8 cellular contexts compared by ENCODE assay signal in genomic region chr6:43014434-43014909, GRCh38. TPM values are rescaled to one million over a fixed set of nuclear protein-coding genes. Genes with fewer than 3 reads are reported as not detected.
DNase-seq lines count a peak whose midpoint lies in the region; ATAC-seq, FAIRE-seq and TF ChIP-seq lines count a peak whose summit lies in the region.

No MANE protein-coding gene starts in this region.

- no peak for TF ChIP-seq EP300 in A549 (IDR thresholded peaks at IDR 0.05)

- no peak for TF ChIP-seq RAD21 in A549 (conservative IDR thresholded peaks at IDR 0.05 in 1 of 2, IDR thresholded peaks at IDR 0.05 in 1 of 2)

- H3K9ac ChIP-seq in subcutaneous abdominal adipose tissue (ENCODE audit: low read length in 5 of 5), result peak overlapping the region; percentile 68 to 81 (median 70)

- ATAC-seq in A549 (peak in 1 of 2 experiments; percentile 11; a peak in 3 of 6 replicates), HG03139 (IDR thresholded peaks at IDR 0.05; ENCODE audit: unreplicated experiment) (no peak)

- POLR2A ChIA-PET in A549 (lab: Yijun Ruan, JAX), result interaction anchor here (0.5 to 2.4 kb wide), 8 partner anchors 9 to 265 kb away, joined by 3 to 15 read pairs (median 4); partner anchors contain the start of genes CUL7, KLC4, MRPL2 and PPP2R5D

- peaks cover 13% of the 10 kb centered on the region; the same call in 1 of the 3 replicates for H3K4me1 ChIP-seq in A549
- peaks cover 16 to 45% (median 42%) of the 10 kb centered on the region in 5 donors for H3K4me1 ChIP-seq in subcutaneous abdominal adipose tissue (ENCODE audit: control insufficient read depth in 5 of 5, insufficient read depth in 5 of 5, low read length in 5 of 5)

- TF ChIP-seq CTCF in A549 (IDR thresholded peaks at IDR 0.05), result no peak

- H3K27ac ChIP-seq in A549 (peak overlapping the region; percentile 83 to 91), subcutaneous abdominal adipose tissue (ENCODE audit: low read depth, low read length) (peak overlapping the region; percentile 70)

- no peak for TF ChIP-seq POLR2A in A549 (IDR thresholded peaks at IDR 0.05; ENCODE audit: low read length)

- DNase-seq in A549 (ENCODE audit: low read depth in 1 of 2, low spot score in 1 of 2), result peak in 1 of 2 experiments; percentile 14
- DNase-seq in H7, result no peak
- DNase-seq in inferior parietal cortex (ENCODE audit: extremely low spot score), result peak; percentile 16
- no peak for DNase-seq in central memory CD4-positive, alpha-beta T cell
- DNase-seq in NCI-H1105 treated with DMSO at 0.1 percent for 48 hours (lab: John Stamatoyannopoulos, UW), result no peak

- H3K9me3 ChIP-seq in A549, result no peaks in the 10 kb centered on the region
- no peaks in the 10 kb centered on the region for H3K9me3 ChIP-seq in subcutaneous abdominal adipose tissue (ENCODE audit: control insufficient read depth in 5 of 5, low read length in 5 of 5)

- H3K36me3 ChIP-seq in H7 (replicated peaks; ENCODE audit: control insufficient read depth, insufficient read depth, low read length) (peaks cover 30% of the 10 kb centered on the region), subcutaneous abdominal adipose tissue (ENCODE audit: control insufficient read depth in 5 of 5, insufficient read depth in 5 of 5, low read length in 5 of 5) (peaks cover 6 to 54% (median 51%) of the 10 kb centered on the region in 5 donors)

- H3K36me3 Mint-ChIP-seq in activated naive CD8-positive, alpha-beta T cell, result peaks cover 4% of the 10 kb centered on the region

- H3K4me3 ChIP-seq in A549, result peak overlapping the region; percentile 92
- peak overlapping the region; percentile 79 for H3K4me3 ChIP-seq in H7 (ENCODE audit: insufficient read depth, low read depth, low read length)
- H3K4me3 ChIP-seq in subcutaneous abdominal adipose tissue (ENCODE audit: low read depth in 1 of 5, low read length in 5 of 5), result peak overlapping the region; percentile 78 to 98 (median 96)

- no peaks in the 10 kb centered on the region for H3K27me3 Mint-ChIP-seq in activated naive CD8-positive, alpha-beta T cell

- H3K4me1 Mint-ChIP-seq in activated naive CD8-positive, alpha-beta T cell (ENCODE audit: low read depth), result peaks cover 54% of the 10 kb centered on the region

- H3K27ac Mint-ChIP-seq in activated naive CD8-positive, alpha-beta T cell, result peak overlapping the region; percentile 89

- CTCF ChIA-PET in A549 (lab: Yijun Ruan, JAX), result interaction anchor here (0.8 kb wide), 1 partner anchor 80 kb away, joined by 3 read pairs; no protein-coding TSS in a partner anchor

- 3% methylated on average over 7 of the region's 7 CpGs for whole genome bisulfite sequencing in A549 (ENCODE audit: missing lambda C conversion rate)

- FAIRE-seq in A549 (lab: Jason Lieb, UNC), result no peak

- no peaks in the 10 kb centered on the region for H3K9me3 Mint-ChIP-seq in activated naive CD8-positive, alpha-beta T cell (ENCODE audit: low read depth)

- no peaks in the 10 kb centered on the region for H3K27me3 ChIP-seq in H7 (ENCODE audit: control insufficient read depth, insufficient read depth, low read length)
- no peaks in the 10 kb centered on the region for H3K27me3 ChIP-seq in subcutaneous abdominal adipose tissue (ENCODE audit: control insufficient read depth in 5 of 5, insufficient read depth in 4 of 5, low read length in 5 of 5)

- H3K4me3 Mint-ChIP-seq in activated naive CD8-positive, alpha-beta T cell, result peak overlapping the region; percentile 92

- peak overlapping the region; percentile 99 for H3K4me2 ChIP-seq in A549

TF ChIP-seq in A549, 52 proteins besides CTCF, POLR2A, EP300 and RAD21 (continues in another document):
- TF ChIP-seq, protein P1, sequence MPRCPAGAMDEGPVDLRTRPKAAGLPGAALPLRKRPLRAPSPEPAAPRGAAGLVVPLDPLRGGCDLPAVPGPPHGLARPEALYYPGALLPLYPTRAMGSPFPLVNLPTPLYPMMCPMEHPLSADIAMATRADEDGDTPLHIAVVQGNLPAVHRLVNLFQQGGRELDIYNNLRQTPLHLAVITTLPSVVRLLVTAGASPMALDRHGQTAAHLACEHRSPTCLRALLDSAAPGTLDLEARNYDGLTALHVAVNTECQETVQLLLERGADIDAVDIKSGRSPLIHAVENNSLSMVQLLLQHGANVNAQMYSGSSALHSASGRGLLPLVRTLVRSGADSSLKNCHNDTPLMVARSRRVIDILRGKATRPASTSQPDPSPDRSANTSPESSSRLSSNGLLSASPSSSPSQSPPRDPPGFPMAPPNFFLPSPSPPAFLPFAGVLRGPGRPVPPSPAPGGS (IDR thresholded peaks at IDR 0.05), result no peak
- no peak for TF ChIP-seq TFCP2L1 (CRISPR knock-in tag; IDR thresholded peaks at IDR 0.05)
- TF ChIP-seq CEBPB (IDR thresholded peaks at IDR 0.05), result no peak
- TF ChIP-seq HOXB5 (CRISPR knock-in tag; IDR thresholded peaks at IDR 0.05), result no peak
- no peak for TF ChIP-seq SREBF2 (IDR thresholded peaks at IDR 0.05)
- TF ChIP-seq CHD2 (IDR thresholded peaks at IDR 0.05; ENCODE audit: low read length, partially characterized antibody), result no peak
- TF ChIP-seq REST (IDR thresholded peaks at IDR 0.05), result no peak
- TF ChIP-seq, protein P2, sequence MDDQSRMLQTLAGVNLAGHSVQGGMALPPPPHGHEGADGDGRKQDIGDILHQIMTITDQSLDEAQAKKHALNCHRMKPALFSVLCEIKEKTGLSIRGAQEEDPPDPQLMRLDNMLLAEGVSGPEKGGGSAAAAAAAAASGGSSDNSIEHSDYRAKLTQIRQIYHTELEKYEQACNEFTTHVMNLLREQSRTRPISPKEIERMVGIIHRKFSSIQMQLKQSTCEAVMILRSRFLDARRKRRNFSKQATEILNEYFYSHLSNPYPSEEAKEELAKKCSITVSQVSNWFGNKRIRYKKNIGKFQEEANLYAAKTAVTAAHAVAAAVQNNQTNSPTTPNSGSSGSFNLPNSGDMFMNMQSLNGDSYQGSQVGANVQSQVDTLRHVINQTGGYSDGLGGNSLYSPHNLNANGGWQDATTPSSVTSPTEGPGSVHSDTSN (IDR thresholded peaks at IDR 0.05), result no peak
- TF ChIP-seq FOSB (CRISPR knock-in tag; IDR thresholded peaks at IDR 0.05), result no peak

RNA-seq across cellular contexts. Expression of gene KLHDC3, which starts 0.4 kb away (rescaled TPM):
- polyA plus RNA-seq in A549 (2011; rRNA removed) (18.8 and 21.3 TPM in 2 replicates), A549 (2017; fragmentation: RNase III; extraction: RNeasy Plus Mini Kit Qiagen cat#74134 plus additional on column Dnase treatment) (25.5 to 28.0 TPM (median 26.9 TPM) in 3 replicates)
- 30.5 and 41.1 TPM in 2 replicates for polyA plus RNA-seq in A549 (2012; cell fraction: cytosol; rRNA removed)
- polyA plus RNA-seq in A549 (2012; cell fraction: nucleus; rRNA removed), result 32.4 and 37.4 TPM in 2 replicates
- polyA minus RNA-seq in A549 (2011; rRNA and poly(A)+ RNA removed), result 33.6 and 34.0 TPM in 2 replicates
- total RNA-seq in H7 (2014; rRNA removed; shearing (Covaris generic)), result 226 and 253 TPM in 2 replicates

RNA-seq across cellular contexts. Expression of gene MEA1, which starts 0.7 kb away (rescaled TPM):
- polyA plus RNA-seq in A549 (2011; rRNA removed), result 58.6 and 63.4 TPM in 2 replicates
- 74.7 and 92.9 TPM in 2 replicates for polyA plus RNA-seq in A549 (2012; cell fraction: cytosol; rRNA removed)
- 25.4 and 30.7 TPM in 2 replicates for polyA plus RNA-seq in A549 (2012; cell fraction: nucleus; rRNA removed)
- 90.1 to 94.3 TPM (median 92.8 TPM) in 3 replicates for polyA plus RNA-seq in A549 (2017; fragmentation: RNase III; extraction: RNeasy Plus Mini Kit Qiagen cat#74134 plus additional on column Dnase treatment)
- 26.9 and 35.7 TPM in 2 replicates for polyA minus RNA-seq in A549 (2011; rRNA and poly(A)+ RNA removed)
- total RNA-seq in H7 (2014; rRNA removed; shearing (Covaris generic)), result 81.3 and 102 TPM in 2 replicates

RNA-seq across cellular contexts. Expression of gene RRP36, which starts 7.0 kb away (rescaled TPM):
- polyA plus RNA-seq in A549 (2011; rRNA removed) (51.9 and 52.3 TPM in 2 replicates), A549 (2017; fragmentation: RNase III; extraction: RNeasy Plus Mini Kit Qiagen cat#74134 plus additional on column Dnase treatment) (54.0 to 56.2 TPM (median 55.7 TPM) in 3 replicates)
- polyA plus RNA-seq in A549 (2012; cell fraction: cytosol; rRNA removed), result 37.5 and 37.8 TPM in 2 replicates
- polyA plus RNA-seq in A549 (2012; cell fraction: nucleus; rRNA removed), result 12.6 and 15.4 TPM in 2 replicates
- polyA minus RNA-seq in A549 (2011; rRNA and poly(A)+ RNA removed), result 27.4 and 31.2 TPM in 2 replicates
- 100 and 106 TPM in 2 replicates for total RNA-seq in H7 (2014; rRNA removed; shearing (Covaris generic))

RNA-seq across cellular contexts. Expression of gene PPP2R5D, which starts 30.1 kb away (rescaled TPM):
- 34.6 and 41.6 TPM in 2 replicates for polyA plus RNA-seq in A549 (2011; rRNA removed)
- 28.4 and 34.3 TPM in 2 replicates for polyA plus RNA-seq in A549 (2012; cell fraction: cytosol; rRNA removed)
- polyA plus RNA-seq in A549 (2012; cell fraction: nucleus; rRNA removed), result 33.1 and 56.0 TPM in 2 replicates
- polyA plus RNA-seq in A549 (2017; fragmentation: RNase III; extraction: RNeasy Plus Mini Kit Qiagen cat#74134 plus additional on column Dnase treatment), result 25.8 to 26.5 TPM (median 26.0 TPM) in 3 replicates
- 53.9 and 56.6 TPM in 2 replicates for polyA minus RNA-seq in A549 (2011; rRNA and poly(A)+ RNA removed)
- 58.9 and 62.8 TPM in 2 replicates for total RNA-seq in H7 (2014; rRNA removed; shearing (Covaris generic))

RNA-seq across cellular contexts. Expression of gene PEX6, which starts 35.5 kb away (rescaled TPM):
- polyA plus RNA-seq in A549 (2011; rRNA removed) (4.6 TPM in 2 replicates), A549 (2017; fragmentation: RNase III; extraction: RNeasy Plus Mini Kit Qiagen cat#74134 plus additional on column Dnase treatment) (8.3 to 9.5 TPM (median 8.6 TPM) in 3 replicates)
- polyA plus RNA-seq in A549 (2012; cell fraction: cytosol; rRNA removed), result 6.5 and 8.4 TPM in 2 replicates
- 23.6 and 28.3 TPM in 2 replicates for polyA plus RNA-seq in A549 (2012; cell fraction: nucleus; rRNA removed)
- polyA minus RNA-seq in A549 (2011; rRNA and poly(A)+ RNA removed), result 5.9 and 8.6 TPM in 2 replicates
- total RNA-seq in H7 (2014; rRNA removed; shearing (Covaris generic)), result 47.5 and 52.5 TPM in 2 replicates
